Comparison of ENCODE assay signal across 8 cellular contexts in genomic region chr1:77282187-77282865, GRCh38. TPM values are rescaled to one million over a fixed set of nuclear protein-coding genes. Genes with fewer than 3 reads are reported as not detected.
DNase-seq lines count a peak whose midpoint lies in the region; ATAC-seq and TF ChIP-seq lines count a peak whose summit lies in the region.

No MANE protein-coding gene starts in this region.

- no peaks in the 10 kb centered on the region for H3K27me3 ChIP-seq in AG04450 (ENCODE audit: control insufficient read depth, insufficient read depth, low read length)
- peaks cover 0 to 54% (median 7%) of the 10 kb centered on the region in 4 donors for H3K27me3 ChIP-seq in esophagus muscularis mucosa
- H3K27me3 ChIP-seq in transverse colon: peaks cover 59% of the 10 kb centered on the region

- peak; percentile 42 for ATAC-seq in GM19035 (IDR thresholded peaks at IDR 0.05; ENCODE audit: unreplicated experiment)

- H3K4me1 ChIP-seq in esophagus muscularis mucosa (peaks cover 8 to 21% (median 20%) of the 10 kb centered on the region in 4 donors), transverse colon (peaks cover 0 to 12% (median 5%) of the 10 kb centered on the region in 4 donors)

- TF ChIP-seq CTCF in AG04450 (IDR thresholded peaks at IDR 0.05; ENCODE audit: low read depth, low read length): no peak
- no peak for TF ChIP-seq CTCF in esophagus muscularis mucosa (IDR thresholded peaks at IDR 0.05)
- TF ChIP-seq CTCF in nephron (IDR thresholded peaks at IDR 0.05; ENCODE audit: unreplicated experiment in 3 of 3): no peak
- no peak for TF ChIP-seq CTCF in transverse colon (IDR thresholded peaks at IDR 0.05)

- no peaks in the 10 kb centered on the region for H3K4me1 Mint-ChIP-seq in nephron

- H3K4me3 ChIP-seq in AG04450 (ENCODE audit: low read depth, low read length) (peak overlapping the region; percentile 70), esophagus muscularis mucosa (peak overlapping the region; percentile 53 to 71 (median 61)), transverse colon (peak overlapping the region; percentile 11 to 57 (median 35))

- H3K9me3 ChIP-seq in AG04450 (ENCODE audit: control insufficient read depth, insufficient read depth, low read length) (no peaks in the 10 kb centered on the region; the same call in 1 of the 2 replicates), esophagus muscularis mucosa (no peaks in the 10 kb centered on the region), transverse colon (no peaks in the 10 kb centered on the region)

- POLR2A ChIA-PET in AG04450 (lab: Yijun Ruan, JAX): interaction anchor here (0.8 to 1.4 kb wide), 2 partner anchors 39 to 88 kb away, joined by 3 to 4 read pairs; no protein-coding TSS in a partner anchor

- H3K36me3 Mint-ChIP-seq in nephron (ENCODE audit: low read depth): no peaks in the 10 kb centered on the region

- peak overlapping the region; percentile 13 for H3K27ac ChIP-seq in AG04450 (ENCODE audit: low read depth, low read length)
- no peak overlapping the region for H3K27ac ChIP-seq in esophagus muscularis mucosa (replicated peaks in 1 of 4)
- no peak overlapping the region for H3K27ac ChIP-seq in transverse colon

- H3K27ac Mint-ChIP-seq in nephron: no peak overlapping the region

- DNase-seq in AG04450 (ENCODE audit: low read depth, low spot score) (no peak), LHCN-M2 (ENCODE audit: low read depth) (peak; percentile 67), esophagus muscularis mucosa (ENCODE audit: extremely low spot score) (no peak), transverse colon (no peak), SKM-1 treated with dmso at 0.1 percent for 144 hours (lab: John Stamatoyannopoulos, UW; ENCODE audit: unreplicated experiment) (no peak)
- peak in 2 of 3 experiments; percentile 4 to 19 for DNase-seq in activated CD8-positive, alpha-beta memory T cell treated with anti-CD3 and anti-CD28 coated beads for 48 hours (ENCODE audit: low read depth in 2 of 3, low spot score in 2 of 3)

- CTCF ChIA-PET in AG04450 (lab: Charles Lee): interaction anchor here (1.8 kb wide), 1 partner anchor 251 kb away, joined by 7 read pairs; no protein-coding TSS in a partner anchor

- no peak for TF ChIP-seq EP300 in esophagus muscularis mucosa (IDR thresholded peaks at IDR 0.05)
- no peak for TF ChIP-seq EP300 in transverse colon (IDR thresholded peaks at IDR 0.05; ENCODE audit: low read depth)

- no peak for TF ChIP-seq POLR2A in esophagus muscularis mucosa (IDR thresholded peaks at IDR 0.05; ENCODE audit: low read depth)
- no peak for TF ChIP-seq POLR2A in transverse colon (IDR thresholded peaks at IDR 0.05)

- peaks cover 68% of the 10 kb centered on the region for H3K27me3 Mint-ChIP-seq in nephron (ENCODE audit: low read depth)

- intact Hi-C loops in esophagus muscularis mucosa (cut with DNase I): no loop called here
- intact Hi-C loops in transverse colon (cut with DNase I; ENCODE audit: low total_unique reads): no loop called here

- H3K9me3 Mint-ChIP-seq in nephron: no peaks in the 10 kb centered on the region

- in situ Hi-C loops in transverse colon (cut with MboI; ENCODE audit: low pct_ligation_motif_present in 1 of 4, low pct_unique_long_range_greater_than_20kb in 1 of 4, low sequenced_read_pairs in 3 of 4): no loop called here

- H3K4me3 Mint-ChIP-seq in nephron: peak overlapping the region; percentile 74 to 75 (median 75)

- 0% methylated on average over 30 of the region's 47 CpGs for WGBS in esophagus muscularis mucosa
- 4% methylated on average over 14 of the region's 47 CpGs; no CpG with 5 or more reads in 1 of the 2 donors for WGBS in transverse colon (ENCODE audit: low coverage in 1 of 2), 2 donors

- H3K36me3 ChIP-seq in esophagus muscularis mucosa (no peaks in the 10 kb centered on the region), transverse colon (no peaks in the 10 kb centered on the region)

RNA-seq across cellular contexts. Expression of gene AK5, which starts 0.5 kb away (rescaled TPM):
- polyA plus RNA-seq in AG04450 (2011; rRNA removed): 34.2 and 45.1 TPM in 2 replicates
- polyA minus RNA-seq in AG04450 (2011; rRNA and poly(A)+ RNA removed): 27.6 and 37.0 TPM in 2 replicates
- 426 and 430 TPM in 2 replicates for total RNA-seq in LHCN-M2 (2014; rRNA removed)
- polyA plus RNA-seq in LHCN-M2 (2012): 242 TPM
- 1 to 10 TPM in 3 of 4 donors, under 1 TPM in 1; 0.97 to 2.5 (median 2.0) TPM for total RNA-seq in esophagus muscularis mucosa
- 1 to 10 TPM in 1 of 4 donors, under 1 TPM in 1, not detected in 2; 0.79 to 4.1 TPM for total RNA-seq in transverse colon

Comparison
In these comparisons a context has a peak if more than half of its experiments do, and no peak if none do; other contexts are left out.
1. DNase-seq: peak in LHCN-M2 (single experiment) and activated CD8-positive, alpha-beta memory T cell treated with anti-CD3 and anti-CD28 coated beads for 48 hours (2 of 3); none in AG04450 (single experiment), esophagus muscularis mucosa (single experiment), transverse colon (single experiment) and SKM-1 treated with dmso at 0.1 percent for 144 hours (single experiment).
2. RNA of gene AK5, which starts 0.5 kb away (total RNA-seq): 426 to 430 TPM in LHCN-M2; 0.97 to 2.5 TPM in esophagus muscularis mucosa and 0.79 to 4.1 TPM in transverse colon; every median in the first group is over 10 times any median in the second.
3. Peak in every context shown above with its lines, with median percentiles within 50 percentile points of each other: H3K4me3 ChIP-seq.